In the genomic region with DNA sequence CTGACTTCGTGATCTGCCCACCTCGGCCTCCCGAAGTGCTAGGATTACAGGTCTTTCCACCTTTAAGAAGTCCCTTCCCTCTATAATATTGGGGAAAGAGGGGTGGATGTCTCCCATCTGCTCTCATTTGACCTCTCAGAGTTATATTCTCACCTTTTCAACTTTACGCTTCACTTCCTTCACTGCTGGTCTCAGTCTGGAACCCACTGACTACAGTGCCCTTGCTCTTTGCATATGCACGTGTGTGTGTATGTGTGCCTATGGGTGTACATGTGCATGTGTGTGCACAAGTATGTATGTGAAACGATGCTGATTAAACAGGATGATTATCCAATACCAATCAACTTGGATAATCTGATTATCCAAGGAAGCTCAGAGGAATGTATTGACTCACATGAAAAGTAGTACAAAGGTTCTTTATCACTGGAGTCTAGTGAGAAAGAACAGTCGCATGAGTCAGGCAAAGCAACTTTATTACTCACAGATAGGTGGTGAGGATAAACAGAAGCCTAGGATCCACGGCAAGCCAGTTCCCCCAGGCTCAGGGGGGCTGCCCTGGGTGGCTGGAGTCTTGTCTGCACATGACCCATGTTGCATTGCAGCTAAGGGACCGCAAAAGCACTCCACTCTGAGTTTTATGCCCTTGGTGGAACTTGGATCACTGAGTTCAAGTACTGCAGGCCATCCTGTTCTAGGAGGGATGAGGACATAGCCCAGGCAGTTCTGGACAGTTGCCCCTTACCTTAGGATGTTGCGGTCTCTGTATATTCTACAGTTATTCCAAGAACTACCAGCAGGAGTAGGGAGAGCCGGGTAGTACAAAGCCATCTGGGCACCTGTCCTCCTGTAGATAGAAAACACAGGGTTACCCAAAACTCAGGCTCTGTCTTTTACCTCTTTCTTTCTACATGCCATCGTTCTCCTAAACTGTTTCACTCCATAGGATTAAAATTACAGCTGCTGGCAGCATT, we compare ENCODE assay signal across 2 cellular contexts.
TF ChIP-seq lines count a peak whose summit lies in the region.

No MANE protein-coding gene starts in this region.

TF ChIP-seq in HepG2, 621 proteins besides CTCF, POLR2A, EP300 and RAD21 (continued from another document and continues in another):
- TF ChIP-seq, protein P1, sequence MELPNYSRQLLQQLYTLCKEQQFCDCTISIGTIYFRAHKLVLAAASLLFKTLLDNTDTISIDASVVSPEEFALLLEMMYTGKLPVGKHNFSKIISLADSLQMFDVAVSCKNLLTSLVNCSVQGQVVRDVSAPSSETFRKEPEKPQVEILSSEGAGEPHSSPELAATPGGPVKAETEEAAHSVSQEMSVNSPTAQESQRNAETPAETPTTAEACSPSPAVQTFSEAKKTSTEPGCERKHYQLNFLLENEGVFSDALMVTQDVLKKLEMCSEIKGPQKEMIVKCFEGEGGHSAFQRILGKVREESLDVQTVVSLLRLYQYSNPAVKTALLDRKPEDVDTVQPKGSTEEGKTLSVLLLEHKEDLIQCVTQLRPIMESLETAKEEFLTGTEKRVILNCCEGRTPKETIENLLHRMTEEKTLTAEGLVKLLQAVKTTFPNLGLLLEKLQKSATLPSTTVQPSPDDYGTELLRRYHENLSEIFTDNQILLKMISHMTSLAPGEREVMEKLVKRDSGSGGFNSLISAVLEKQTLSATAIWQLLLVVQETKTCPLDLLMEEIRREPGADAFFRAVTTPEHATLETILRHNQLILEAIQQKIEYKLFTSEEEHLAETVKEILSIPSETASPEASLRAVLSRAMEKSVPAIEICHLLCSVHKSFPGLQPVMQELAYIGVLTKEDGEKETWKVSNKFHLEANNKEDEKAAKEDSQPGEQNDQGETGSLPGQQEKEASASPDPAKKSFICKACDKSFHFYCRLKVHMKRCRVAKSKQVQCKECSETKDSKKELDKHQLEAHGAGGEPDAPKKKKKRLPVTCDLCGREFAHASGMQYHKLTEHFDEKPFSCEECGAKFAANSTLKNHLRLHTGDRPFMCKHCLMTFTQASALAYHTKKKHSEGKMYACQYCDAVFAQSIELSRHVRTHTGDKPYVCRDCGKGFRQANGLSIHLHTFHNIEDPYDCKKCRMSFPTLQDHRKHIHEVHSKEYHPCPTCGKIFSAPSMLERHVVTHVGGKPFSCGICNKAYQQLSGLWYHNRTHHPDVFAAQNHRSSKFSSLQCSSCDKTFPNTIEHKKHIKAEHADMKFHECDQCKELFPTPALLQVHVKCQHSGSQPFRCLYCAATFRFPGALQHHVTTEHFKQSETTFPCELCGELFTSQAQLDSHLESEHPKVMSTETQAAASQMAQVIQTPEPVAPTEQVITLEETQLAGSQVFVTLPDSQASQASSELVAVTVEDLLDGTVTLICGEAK (IDR thresholded peaks at IDR 0.05) = no peak
- TF ChIP-seq, protein P1 (CRISPR knock-in tag; IDR thresholded peaks at IDR 0.05) = peak; percentile 70; the same call in 1 of the 2 replicates
- TF ChIP-seq ZNF746 (CRISPR knock-in tag; IDR thresholded peaks at IDR 0.05) (no peak), HMG20A (CRISPR knock-in tag; IDR thresholded peaks at IDR 0.05; ENCODE audit: borderline replicate concordance) (0 out of 2 replicates have a peak, but pooled peaks have one; percentile 18), HIVEP1 (CRISPR knock-in tag; IDR thresholded peaks at IDR 0.05) (no peak)
- TF ChIP-seq, protein P2, sequence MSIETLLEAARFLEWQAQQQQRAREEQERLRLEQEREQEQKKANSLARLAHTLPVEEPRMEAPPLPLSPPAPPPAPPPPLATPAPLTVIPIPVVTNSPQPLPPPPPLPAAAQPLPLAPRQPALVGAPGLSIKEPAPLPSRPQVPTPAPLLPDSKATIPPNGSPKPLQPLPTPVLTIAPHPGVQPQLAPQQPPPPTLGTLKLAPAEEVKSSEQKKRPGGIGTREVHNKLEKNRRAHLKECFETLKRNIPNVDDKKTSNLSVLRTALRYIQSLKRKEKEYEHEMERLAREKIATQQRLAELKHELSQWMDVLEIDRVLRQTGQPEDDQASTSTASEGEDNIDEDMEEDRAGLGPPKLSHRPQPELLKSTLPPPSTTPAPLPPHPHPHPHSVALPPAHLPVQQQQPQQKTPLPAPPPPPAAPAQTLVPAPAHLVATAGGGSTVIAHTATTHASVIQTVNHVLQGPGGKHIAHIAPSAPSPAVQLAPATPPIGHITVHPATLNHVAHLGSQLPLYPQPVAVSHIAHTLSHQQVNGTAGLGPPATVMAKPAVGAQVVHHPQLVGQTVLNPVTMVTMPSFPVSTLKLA (IDR thresholded peaks at IDR 0.05) = peak; percentile 70; the same call in 1 of the 2 replicates
- TF ChIP-seq, protein P3, sequence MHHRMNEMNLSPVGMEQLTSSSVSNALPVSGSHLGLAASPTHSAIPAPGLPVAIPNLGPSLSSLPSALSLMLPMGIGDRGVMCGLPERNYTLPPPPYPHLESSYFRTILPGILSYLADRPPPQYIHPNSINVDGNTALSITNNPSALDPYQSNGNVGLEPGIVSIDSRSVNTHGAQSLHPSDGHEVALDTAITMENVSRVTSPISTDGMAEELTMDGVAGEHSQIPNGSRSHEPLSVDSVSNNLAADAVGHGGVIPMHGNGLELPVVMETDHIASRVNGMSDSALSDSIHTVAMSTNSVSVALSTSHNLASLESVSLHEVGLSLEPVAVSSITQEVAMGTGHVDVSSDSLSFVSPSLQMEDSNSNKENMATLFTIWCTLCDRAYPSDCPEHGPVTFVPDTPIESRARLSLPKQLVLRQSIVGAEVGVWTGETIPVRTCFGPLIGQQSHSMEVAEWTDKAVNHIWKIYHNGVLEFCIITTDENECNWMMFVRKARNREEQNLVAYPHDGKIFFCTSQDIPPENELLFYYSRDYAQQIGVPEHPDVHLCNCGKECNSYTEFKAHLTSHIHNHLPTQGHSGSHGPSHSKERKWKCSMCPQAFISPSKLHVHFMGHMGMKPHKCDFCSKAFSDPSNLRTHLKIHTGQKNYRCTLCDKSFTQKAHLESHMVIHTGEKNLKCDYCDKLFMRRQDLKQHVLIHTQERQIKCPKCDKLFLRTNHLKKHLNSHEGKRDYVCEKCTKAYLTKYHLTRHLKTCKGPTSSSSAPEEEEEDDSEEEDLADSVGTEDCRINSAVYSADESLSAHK (CRISPR knock-in tag; IDR thresholded peaks at IDR 0.05; ENCODE audit: borderline replicate concordance) = no peak

TF ChIP-seq in SK-N-SH treated with all-trans-retinoic acid at 6 μM for 48 hours, 23 proteins besides CTCF, POLR2A, EP300 and RAD21 (continued from another document):
- TF ChIP-seq, protein P4, sequence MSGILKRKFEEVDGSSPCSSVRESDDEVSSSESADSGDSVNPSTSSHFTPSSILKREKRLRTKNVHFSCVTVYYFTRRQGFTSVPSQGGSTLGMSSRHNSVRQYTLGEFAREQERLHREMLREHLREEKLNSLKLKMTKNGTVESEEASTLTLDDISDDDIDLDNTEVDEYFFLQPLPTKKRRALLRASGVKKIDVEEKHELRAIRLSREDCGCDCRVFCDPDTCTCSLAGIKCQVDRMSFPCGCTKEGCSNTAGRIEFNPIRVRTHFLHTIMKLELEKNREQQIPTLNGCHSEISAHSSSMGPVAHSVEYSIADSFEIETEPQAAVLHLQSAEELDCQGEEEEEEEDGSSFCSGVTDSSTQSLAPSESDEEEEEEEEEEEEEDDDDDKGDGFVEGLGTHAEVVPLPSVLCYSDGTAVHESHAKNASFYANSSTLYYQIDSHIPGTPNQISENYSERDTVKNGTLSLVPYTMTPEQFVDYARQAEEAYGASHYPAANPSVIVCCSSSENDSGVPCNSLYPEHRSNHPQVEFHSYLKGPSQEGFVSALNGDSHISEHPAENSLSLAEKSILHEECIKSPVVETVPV (CRISPR knock-in tag; IDR thresholded peaks at IDR 0.05) = no peak
- TF ChIP-seq, protein P5, sequence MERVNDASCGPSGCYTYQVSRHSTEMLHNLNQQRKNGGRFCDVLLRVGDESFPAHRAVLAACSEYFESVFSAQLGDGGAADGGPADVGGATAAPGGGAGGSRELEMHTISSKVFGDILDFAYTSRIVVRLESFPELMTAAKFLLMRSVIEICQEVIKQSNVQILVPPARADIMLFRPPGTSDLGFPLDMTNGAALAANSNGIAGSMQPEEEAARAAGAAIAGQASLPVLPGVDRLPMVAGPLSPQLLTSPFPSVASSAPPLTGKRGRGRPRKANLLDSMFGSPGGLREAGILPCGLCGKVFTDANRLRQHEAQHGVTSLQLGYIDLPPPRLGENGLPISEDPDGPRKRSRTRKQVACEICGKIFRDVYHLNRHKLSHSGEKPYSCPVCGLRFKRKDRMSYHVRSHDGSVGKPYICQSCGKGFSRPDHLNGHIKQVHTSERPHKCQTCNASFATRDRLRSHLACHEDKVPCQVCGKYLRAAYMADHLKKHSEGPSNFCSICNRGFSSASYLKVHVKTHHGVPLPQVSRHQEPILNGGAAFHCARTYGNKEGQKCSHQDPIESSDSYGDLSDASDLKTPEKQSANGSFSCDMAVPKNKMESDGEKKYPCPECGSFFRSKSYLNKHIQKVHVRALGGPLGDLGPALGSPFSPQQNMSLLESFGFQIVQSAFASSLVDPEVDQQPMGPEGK (CRISPR knock-in tag; IDR thresholded peaks at IDR 0.05; ENCODE audit: borderline replicate concordance) = 0 out of 2 replicates have a peak, but pooled peaks have one; percentile 66
- TF ChIP-seq ZC3H10 (CRISPR knock-in tag; IDR thresholded peaks at IDR 0.05) (no peak), ZFP3 (CRISPR knock-in tag; IDR thresholded peaks at IDR 0.05) (peak; percentile 61), ZNF8 (CRISPR knock-in tag; IDR thresholded peaks at IDR 0.05) (no peak)
